In the genomic region with DNA sequence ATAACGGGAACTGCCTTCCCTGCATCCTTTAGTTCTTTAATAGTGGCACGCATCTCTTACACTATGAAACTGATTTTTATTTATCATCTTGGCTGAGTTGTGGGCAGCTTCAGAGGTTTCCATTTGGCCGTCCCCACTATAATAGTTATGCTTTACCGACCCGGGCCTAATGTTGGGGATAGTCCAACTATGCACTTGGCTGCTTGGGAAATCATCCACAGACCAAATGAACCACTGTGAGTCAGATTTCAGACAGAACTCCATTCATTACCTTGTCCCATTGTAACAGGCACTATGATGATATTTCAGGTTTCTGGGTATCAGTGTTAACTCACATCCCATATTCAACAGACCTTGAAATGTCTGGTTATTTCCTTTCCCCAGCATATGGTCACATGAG, we compare ENCODE assay signal across 20 cellular contexts. TPM values are rescaled to one million over a fixed set of nuclear protein-coding genes. Genes with fewer than 3 reads are reported as not detected.
"Had no signal": no experiment of that assay in that cellular context is flagged by ENCODE, and none has a peak within 500 bp of the region (broad histone marks: within the 10 kb centered on the region; RNA-seq: fewer than 3 reads in every experiment).

No MANE protein-coding gene starts in this region.

- H3K9me3 ChIP-seq: right atrium auricular region, transverse colon had no signal

- H3K4me3 ChIP-seq: lung, right atrium auricular region, smooth muscle cell, transverse colon had no signal

- H3K36me3 ChIP-seq: brain microvascular endothelial cell, right atrium auricular region, transverse colon had no signal

- H3K27me3 ChIP-seq: brain microvascular endothelial cell, right atrium auricular region, transverse colon had no signal

- H3K4me2 ChIP-seq: smooth muscle cell had no signal

- H3K27me3 Mint-ChIP-seq: activated CD4-positive, alpha-beta memory T cell treated with anti-CD3 and anti-CD28 coated beads for 36 hours had no signal

- H3K27ac ChIP-seq: brain microvascular endothelial cell, right atrium auricular region, transverse colon had no signal

- H3K4me3 Mint-ChIP-seq: activated CD4-positive, alpha-beta memory T cell treated with anti-CD3 and anti-CD28 coated beads for 36 hours; dendritic cell treated with granulocyte-macrophage colony-stimulating factor and Interleukin-4, amounts not matched to agents 40 ng/mL and 50 ng/mL, for 4 days; T-helper 1 cell treated with Interleukin-12 subunit alpha and Interleukin-12 subunit beta and Interleukin-4 antibody, amounts not matched to agents 30 μg/mL and 1 μg/mL, for 36 hours had no signal

- H3K36me3 Mint-ChIP-seq: naive B cell had no signal

- H3K9me3 Mint-ChIP-seq: activated CD4-positive, alpha-beta memory T cell treated with anti-CD3 and anti-CD28 coated beads for 36 hours; dendritic cell treated with granulocyte-macrophage colony-stimulating factor and Interleukin-4, amounts not matched to agents 40 ng/mL and 50 ng/mL, for 4 days; naive B cell had no signal

- ATAC-seq: activated CD4-positive, CD25-positive, alpha-beta regulatory T cell treated with anti-CD3 and anti-CD28 coated beads, Interleukin-2, amount 50 U/mL, for 24 hours; left cardiac atrium had no signal

- DNase-seq: activated CD4-positive, alpha-beta memory T cell treated with anti-CD3 and anti-CD28 coated beads for 36 hours; activated CD8-positive, alpha-beta memory T cell treated with anti-CD3 and anti-CD28 coated beads, Interleukin-2, amount 50 U/mL, for 4 hours; activated naive CD4-positive, alpha-beta T cell; amniotic stem cell; brain microvascular endothelial cell; cerebellar nuclear complex; erythroblast; hypothalamus; left cardiac atrium; naive B cell; posterior cingulate gyrus; transverse colon had no signal

- H3K27ac Mint-ChIP-seq: activated CD4-positive, alpha-beta memory T cell treated with anti-CD3 and anti-CD28 coated beads for 36 hours; dendritic cell treated with granulocyte-macrophage colony-stimulating factor and Interleukin-4, amounts not matched to agents 40 ng/mL and 50 ng/mL, for 4 days; naive B cell; T-helper 1 cell treated with Interleukin-12 subunit alpha and Interleukin-12 subunit beta and Interleukin-4 antibody, amounts not matched to agents 30 μg/mL and 1 μg/mL, for 36 hours had no signal

RNA-seq across cellular contexts. Expression of a gene that starts 42.6 kb away (rescaled TPM):
- total RNA-seq: activated CD4-positive, alpha-beta memory T cell treated with anti-CD3 and anti-CD28 coated beads for 36 hours; glomerular endothelial cell; left cardiac atrium; lung; right atrium auricular region; smooth muscle cell; subcutaneous adipose tissue; transverse colon had no signal
- polyA plus RNA-seq: smooth muscle cell had no signal
